8 cellular contexts compared by ENCODE assay signal in genomic region chr19:2034729-2035589, GRCh38. TPM values are rescaled to one million over a fixed set of nuclear protein-coding genes. Genes with fewer than 3 reads are reported as not detected.
DNase-seq lines count a peak whose midpoint lies in the region; ATAC-seq, FAIRE-seq and TF ChIP-seq lines count a peak whose summit lies in the region.

No MANE protein-coding gene starts in this region.

- peaks cover 0 to 10% (median 8%) of the 10 kb centered on the region in 3 donors for H3K36me3 ChIP-seq in skeletal muscle tissue (ENCODE audit: control insufficient read depth in 3 of 3, insufficient read depth in 3 of 3, low read length in 3 of 3)

- H3K27me3 ChIP-seq in skeletal muscle tissue (ENCODE audit: control insufficient read depth in 3 of 3, insufficient read depth in 3 of 3, low read length in 3 of 3), result no peaks in the 10 kb centered on the region

- peak; percentile 53 for DNase-seq in NCI-H2196 (lab: John Stamatoyannopoulos, UW; ENCODE audit: unreplicated experiment)
- no peak for DNase-seq in NCI-H2196 treated with DMSO at 0.1 percent for 48 hours (lab: John Stamatoyannopoulos, UW; ENCODE audit: unreplicated experiment)
- DNase-seq in epidermal melanocyte (ENCODE audit: insufficient read length, low spot score), result peak; percentile 19
- no peak for DNase-seq in GM12891 (ENCODE audit: insufficient read length, low spot score)

- FAIRE-seq in GM12891 (lab: Jason Lieb, UNC), result no peak

- H3K9me3 ChIP-seq in skeletal muscle tissue (ENCODE audit: control insufficient read depth in 3 of 3, low read length in 3 of 3), result peaks cover 0 to 5% (median 0%) of the 10 kb centered on the region in 3 donors

- no peak overlapping the region for H3K9ac ChIP-seq in skeletal muscle tissue (ENCODE audit: low read depth in 1 of 3, low read length in 3 of 3)

- TF ChIP-seq POLR2A in GM12891 (IDR thresholded peaks at IDR 0.05; ENCODE audit: low read depth, low read length), result no peak

- H3K4me1 ChIP-seq in skeletal muscle tissue (ENCODE audit: control insufficient read depth in 3 of 3, insufficient read depth in 3 of 3, low read length in 3 of 3), result peaks cover 24 to 41% (median 30%) of the 10 kb centered on the region in 3 donors

- H3K27ac ChIP-seq in skeletal muscle tissue (ENCODE audit: low read depth, low read length), result peak overlapping the region; percentile 25

- H3K4me3 ChIP-seq in skeletal muscle tissue (ENCODE audit: low read length in 3 of 3), result no peak overlapping the region

- peak; percentile 47 to 54 for ATAC-seq in activated CD4-positive, CD25-positive, alpha-beta regulatory T cell treated with anti-CD3 and anti-CD28 coated beads, Interleukin-2, amount 50 U/mL, for 24 hours
- ATAC-seq in HG03039 (IDR thresholded peaks at IDR 0.05; ENCODE audit: unreplicated experiment), result no peak
- ATAC-seq in HG02981 (IDR thresholded peaks at IDR 0.05; ENCODE audit: unreplicated experiment), result no peak

TF ChIP-seq in GM12891, 5 proteins besides CTCF, POLR2A, EP300 and RAD21:
- no peak for TF ChIP-seq POLR2AphosphoS5 (IDR thresholded peaks at IDR 0.05; ENCODE audit: low read depth, low read length)
- no peak for TF ChIP-seq PAX5 (IDR thresholded peaks at IDR 0.05; ENCODE audit: insufficient read depth, low read length, severe bottlenecking)
- TF ChIP-seq POU2F2 (IDR thresholded peaks at IDR 0.05; ENCODE audit: low read depth, low read length), result no peak
- TF ChIP-seq TAF1 (IDR thresholded peaks at IDR 0.05; ENCODE audit: low read depth, low read length), result no peak
TF ChIP-seq in GM12891: peak in this region for 0.

RNA-seq across cellular contexts. Expression of gene MKNK2, which starts 16.1 kb away (rescaled TPM):
- 32.4 TPM for total RNA-seq in skeletal muscle tissue
- 178 TPM for polyA plus RNA-seq in GM12891 (2012; ENCODE audit: low read depth, missing spikeins)

RNA-seq across cellular contexts. Expression of gene BTBD2, which starts 19.4 kb away (rescaled TPM):
- 28.7 TPM for total RNA-seq in skeletal muscle tissue
- polyA plus RNA-seq in GM12891 (2012; ENCODE audit: low read depth, missing spikeins), result 42.2 TPM

Comparison
In these comparisons a context has a peak if more than half of its experiments do, and no peak if none do; other contexts are left out.
1. DNase-seq: peak in NCI-H2196 (single experiment) and epidermal melanocyte (single experiment); none in NCI-H2196 treated with DMSO at 0.1 percent for 48 hours (single experiment) and GM12891 (single experiment).
2. ATAC-seq: peak in activated CD4-positive, CD25-positive, alpha-beta regulatory T cell treated with anti-CD3 and anti-CD28 coated beads, Interleukin-2, amount 50 U/mL, for 24 hours (2 of 2); none in HG03039 (single experiment) and HG02981 (single experiment).